Comparison of ENCODE assay signal across 1 cellular context in genomic region chr12:52655720-52656124, GRCh38.
TF ChIP-seq lines count a peak whose summit lies in the region.

No MANE protein-coding gene starts in this region.

TF ChIP-seq in HCT116, 20 proteins besides CTCF, POLR2A, EP300 and RAD21:
- TF ChIP-seq EZH2phosphoT487 (IDR thresholded peaks at IDR 0.05; ENCODE audit: borderline replicate concordance) (no peak), ZFX (IDR thresholded peaks at IDR 0.05) (no peak), SRF (IDR thresholded peaks at IDR 0.05; ENCODE audit: low read depth) (no peak), FOSL1 (IDR thresholded peaks at IDR 0.05; ENCODE audit: low read depth) (peak; percentile 75), MAX (IDR thresholded peaks at IDR 0.05) (0 out of 2 replicates have a peak, but pooled peaks have one; percentile 42), SIN3A (IDR thresholded peaks at IDR 0.05; ENCODE audit: low read depth) (no peak; the same call in 1 of the 2 replicates), ZNF274 (IDR thresholded peaks at IDR 0.05; ENCODE audit: low read depth, low read length) (no peak), CBX3 (IDR thresholded peaks at IDR 0.05; ENCODE audit: low read depth) (peak; percentile 59; the same call in 1 of the 2 replicates), ELF1 (IDR thresholded peaks at IDR 0.05; ENCODE audit: borderline replicate concordance, low read depth) (no peak), YY1 (IDR thresholded peaks at IDR 0.05; ENCODE audit: extremely low read depth, insufficient replicate concordance, low read depth, low read length) (no peak), JUND (IDR thresholded peaks at IDR 0.05) (peak; percentile 53; the same call in 1 of the 2 replicates), EGR1 (IDR thresholded peaks at IDR 0.05; ENCODE audit: low read depth) (no peak), TCF7L2 (IDR thresholded peaks at IDR 0.05; ENCODE audit: borderline replicate concordance, extremely low read depth, insufficient read depth, insufficient read length) (no peak), POLR2AphosphoS5 (IDR thresholded peaks at IDR 0.05; ENCODE audit: low read depth, low read length) (no peak), SP1 (IDR thresholded peaks at IDR 0.05; ENCODE audit: low read depth) (peak; percentile 41; the same call in 1 of the 2 replicates)
